8 cellular contexts compared by ENCODE assay signal in the genomic region with DNA sequence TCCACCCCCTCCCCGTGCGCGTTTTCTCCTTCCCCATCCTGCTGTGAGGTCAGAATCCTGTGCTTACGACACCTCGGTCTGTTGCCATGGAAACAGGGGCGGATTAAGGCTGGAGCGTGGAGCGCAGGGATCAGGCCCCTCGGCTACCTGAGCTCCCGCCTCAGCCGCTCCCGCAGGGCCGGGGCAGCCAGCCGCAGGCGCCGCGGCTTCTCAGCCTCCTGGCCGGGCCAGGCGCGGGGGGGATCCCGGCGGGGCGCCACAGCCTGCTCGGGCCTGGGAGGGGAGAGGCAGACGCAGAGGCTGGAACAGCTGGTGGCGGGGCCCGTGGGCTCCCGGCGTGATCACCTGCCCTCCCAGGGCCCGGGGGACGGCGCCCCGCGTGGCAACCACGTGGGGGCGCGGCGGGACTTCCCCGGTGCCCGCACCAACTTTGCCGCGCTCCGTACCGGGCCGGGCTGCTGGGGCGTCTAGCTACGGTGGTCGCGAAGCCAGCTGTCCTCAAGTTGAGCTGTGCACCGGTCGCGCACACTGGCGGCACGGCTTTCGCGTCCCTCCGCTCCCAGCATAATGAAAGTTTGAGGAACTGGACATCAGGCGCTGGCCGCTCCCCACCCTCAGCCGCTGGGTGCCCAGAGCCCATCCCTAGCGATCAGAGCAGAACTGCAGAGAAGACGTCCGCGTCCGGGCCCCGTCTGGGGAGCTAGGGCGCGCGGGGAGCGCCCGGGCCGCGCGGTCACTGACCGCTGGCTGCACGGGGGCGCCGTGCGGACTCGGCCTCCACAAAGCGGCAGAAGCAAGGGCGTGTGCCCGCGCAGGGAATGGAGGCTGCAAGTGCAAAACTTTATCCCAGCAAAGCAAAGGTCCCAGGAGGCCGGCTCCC. TPM values are rescaled to one million over a fixed set of nuclear protein-coding genes. Genes with fewer than 3 reads are reported as not detected.
DNase-seq lines count a peak whose midpoint lies in the region; TF ChIP-seq lines count a peak whose summit lies in the region.

No MANE protein-coding gene starts in this region.

- WGBS in esophagus muscularis mucosa, result 2% methylated on average over 12 of the region's 85 CpGs

- H3K79me2 ChIP-seq in Loucy (ENCODE audit: insufficient read depth, low read length), result no peaks in the 10 kb centered on the region; the same call in 1 of the 2 replicates

- H3K4me1 ChIP-seq in CD4-positive, alpha-beta memory T cell (ENCODE audit: insufficient read depth, low read length), result peaks cover 24% of the 10 kb centered on the region
- peaks cover 35% of the 10 kb centered on the region for H3K4me1 ChIP-seq in Loucy (ENCODE audit: insufficient read depth, low read length, poor library complexity, severe bottlenecking)
- H3K4me1 ChIP-seq in esophagus muscularis mucosa, result peaks cover 25 to 40% (median 37%) of the 10 kb centered on the region in 4 donors

- no peak for TF ChIP-seq POLR2A in esophagus muscularis mucosa (IDR thresholded peaks at IDR 0.05; ENCODE audit: low read depth)

- no peaks in the 10 kb centered on the region for H3K36me3 Mint-ChIP-seq in CD4-positive, alpha-beta memory T cell
- no peaks in the 10 kb centered on the region for H3K36me3 Mint-ChIP-seq in nephron (ENCODE audit: low read depth)

- peak overlapping the region; percentile 42 for H3K9ac ChIP-seq in Loucy (ENCODE audit: low read depth, low read length, poor library complexity, severe bottlenecking)

- no peaks in the 10 kb centered on the region for H3F3A ChIP-seq in Loucy (ENCODE audit: low read depth)

- DNase-seq in CD4-positive, alpha-beta memory T cell, result peak; percentile 50 to 78 (median 61)
- DNase-seq in activated CD4-positive, alpha-beta T cell treated with anti-CD3 and anti-CD28 coated beads, Interleukin-2, amount 50 U/mL, for 48 hours, result peak; percentile 20 to 31
- DNase-seq in esophagus muscularis mucosa (ENCODE audit: extremely low spot score) (no peak), NCI-H510A (lab: John Stamatoyannopoulos, UW) (no peak), DMS153 treated with DMSO at 0.1 percent for 48 hours (lab: John Stamatoyannopoulos, UW; ENCODE audit: unreplicated experiment) (no peak), GM20000 (ENCODE audit: low spot score) (no peak)

- no peak overlapping the region for H2AFZ ChIP-seq in Loucy (ENCODE audit: low read length)

- no peaks in the 10 kb centered on the region for H3K9me3 ChIP-seq in CD4-positive, alpha-beta memory T cell (ENCODE audit: control insufficient read depth in 1 of 2, low read length in 2 of 2)
- H3K9me3 ChIP-seq in Loucy (ENCODE audit: insufficient read depth, low read depth, low read length) (no peaks in the 10 kb centered on the region), esophagus muscularis mucosa (no peaks in the 10 kb centered on the region)

- no peaks in the 10 kb centered on the region for H3K27me3 ChIP-seq in CD4-positive, alpha-beta memory T cell (ENCODE audit: insufficient read depth, low read length)
- peaks cover 18% of the 10 kb centered on the region for H3K27me3 ChIP-seq in Loucy (ENCODE audit: insufficient read depth, low read length, poor library complexity, severe bottlenecking)
- H3K27me3 ChIP-seq in esophagus muscularis mucosa, result peaks cover 10 to 66% (median 19%) of the 10 kb centered on the region in 4 donors

- POLR2A ChIA-PET in CD4-positive, alpha-beta memory T cell (lab: Charles Lee; ENCODE audit: partially characterized antibody), result interaction anchor here (0.9 to 1.8 kb wide), 7 partner anchors 9 to 488 kb away, joined by 3 to 8 read pairs (median 4); partner anchors contain the start of genes HIC1, METTL16, SGSM2 and TSR1

- H3K9me3 Mint-ChIP-seq in CD4-positive, alpha-beta memory T cell, result peaks cover 0 to 2% (median 0%) of the 10 kb centered on the region in 8 donors
- peaks cover 3% of the 10 kb centered on the region for H3K9me3 Mint-ChIP-seq in nephron

- H3K4me1 Mint-ChIP-seq in CD4-positive, alpha-beta memory T cell, result peaks cover 7 to 29% (median 15%) of the 10 kb centered on the region in 4 donors
- peaks cover 6% of the 10 kb centered on the region for H3K4me1 Mint-ChIP-seq in nephron

- H3K27me3 Mint-ChIP-seq in CD4-positive, alpha-beta memory T cell, result peaks cover 8 to 12% of the 10 kb centered on the region in 2 donors
- H3K27me3 Mint-ChIP-seq in nephron (ENCODE audit: low read depth), result peaks cover 84% of the 10 kb centered on the region

- H3K27ac Mint-ChIP-seq in CD4-positive, alpha-beta memory T cell, result peak overlapping the region in 1 of 7 donors; percentile 64
- no peak overlapping the region for H3K27ac Mint-ChIP-seq in nephron

- H3K27ac ChIP-seq in CD4-positive, alpha-beta memory T cell (ENCODE audit: low read depth, low read length), result peak overlapping the region; percentile 9
- H3K27ac ChIP-seq in esophagus muscularis mucosa (replicated peaks in 1 of 4), result peak overlapping the region in 1 of 4 donors; percentile 6

- TF ChIP-seq CTCF in Loucy (conservative IDR thresholded peaks at IDR 0.05; ENCODE audit: low read length) (no peak), esophagus muscularis mucosa (IDR thresholded peaks at IDR 0.05) (no peak), nephron (IDR thresholded peaks at IDR 0.05; ENCODE audit: unreplicated experiment in 3 of 3) (no peak), GM20000 (IDR thresholded peaks at IDR 0.05; ENCODE audit: extremely low read depth, missing control alignments) (no peak)

- no peak for TF ChIP-seq EP300 in esophagus muscularis mucosa (IDR thresholded peaks at IDR 0.05)

- CTCF ChIA-PET in CD4-positive, alpha-beta memory T cell (lab: Charles Lee; ENCODE audit: partially characterized antibody), result interaction anchor here (1.7 kb wide), 1 partner anchor 394 kb away, joined by 4 read pairs; no protein-coding TSS in a partner anchor

- peak overlapping the region in 1 of 2 donors; percentile 57 for H3K4me3 ChIP-seq in CD4-positive, alpha-beta memory T cell (ENCODE audit: low read length in 2 of 2)
- peak overlapping the region; percentile 71 for H3K4me3 ChIP-seq in Loucy (ENCODE audit: low read length, poor library complexity, severe bottlenecking)
- peak overlapping the region; percentile 53 to 65 (median 60) for H3K4me3 ChIP-seq in esophagus muscularis mucosa

- peak overlapping the region; percentile 74 to 88 (median 80) for H3K4me3 Mint-ChIP-seq in CD4-positive, alpha-beta memory T cell
- peak overlapping the region; percentile 82 to 85 (median 83) for H3K4me3 Mint-ChIP-seq in nephron

- intact Hi-C loops in CD4-positive, alpha-beta memory T cell (cut with micrococcal nuclease), result loop anchor here (5.0 to 10.0 kb wide), 2 partner anchors 119 to 152 kb away; no protein-coding TSS in a partner anchor
- intact Hi-C loops in esophagus muscularis mucosa (cut with DNase I), result no loop called here

- H3K9me2 ChIP-seq in Loucy (replicated peaks; ENCODE audit: low read depth, low read length), result no peaks in the 10 kb centered on the region

- H4K20me1 ChIP-seq in Loucy (ENCODE audit: insufficient read depth, low read length, poor library complexity, severe bottlenecking), result no peaks in the 10 kb centered on the region

- H3K36me3 ChIP-seq in CD4-positive, alpha-beta memory T cell (ENCODE audit: insufficient read depth, low read length), result no peaks in the 10 kb centered on the region
- H3K36me3 ChIP-seq in Loucy (ENCODE audit: insufficient read depth, low read length), result no peaks in the 10 kb centered on the region
- no peaks in the 10 kb centered on the region for H3K36me3 ChIP-seq in esophagus muscularis mucosa

- peak overlapping the region; percentile 82 for H3K4me2 ChIP-seq in Loucy (ENCODE audit: low read depth, low read length, poor library complexity, severe bottlenecking)

RNA-seq across cellular contexts. Expression of gene RTN4RL1, which starts 1.2 kb away (rescaled TPM):
- total RNA-seq in CD4-positive, alpha-beta memory T cell, result under 1 TPM; 0.30 to 0.47 TPM
- polyA plus RNA-seq in CD4-positive, alpha-beta memory T cell, result 1 to 10 TPM in 1 of 2 donors, under 1 TPM in 1; 0.27 to 2.0 TPM
- total RNA-seq in esophagus muscularis mucosa, result under 1 TPM; 0.50 to 0.86 (median 0.67) TPM

RNA-seq across cellular contexts. Expression of gene DPH1, which starts 6.0 kb away (rescaled TPM):
- 10 to 100 TPM; 76.6 to 95.8 TPM for total RNA-seq in CD4-positive, alpha-beta memory T cell
- 10 to 100 TPM; 30.8 to 39.8 TPM for polyA plus RNA-seq in CD4-positive, alpha-beta memory T cell
- total RNA-seq in esophagus muscularis mucosa, result 10 to 100 TPM; 27.4 to 41.8 (median 38.3) TPM

RNA-seq across cellular contexts. Expression of gene OVCA2, which starts 17.9 kb away (rescaled TPM):
- 10 to 100 TPM; 27.9 to 36.7 TPM for total RNA-seq in CD4-positive, alpha-beta memory T cell
- 10 to 100 TPM; 49.6 to 90.3 TPM for polyA plus RNA-seq in CD4-positive, alpha-beta memory T cell
- total RNA-seq in esophagus muscularis mucosa, result 10 to 100 TPM; 34.9 to 38.9 (median 38.0) TPM

RNA-seq across cellular contexts. Expression of gene HIC1, which starts 31.0 kb away (rescaled TPM):
- total RNA-seq in CD4-positive, alpha-beta memory T cell, result 1 to 10 TPM; 4.9 to 5.2 TPM
- 1 to 10 TPM in 1 of 2 donors, under 1 TPM in 1; 0.39 to 1.6 TPM for polyA plus RNA-seq in CD4-positive, alpha-beta memory T cell
- 10 to 100 TPM; 48.6 to 86.4 (median 54.9) TPM for total RNA-seq in esophagus muscularis mucosa

Comparison
In these comparisons a context has a peak if more than half of its experiments do, and no peak if none do; other contexts are left out.
1. DNase-seq: peak in CD4-positive, alpha-beta memory T cell (5 of 5) and activated CD4-positive, alpha-beta T cell treated with anti-CD3 and anti-CD28 coated beads, Interleukin-2, amount 50 U/mL, for 48 hours (2 of 2); none in esophagus muscularis mucosa (single experiment), NCI-H510A (single experiment), DMS153 treated with DMSO at 0.1 percent for 48 hours (single experiment) and GM20000 (single experiment).